ENCODE assay signal across 1 cellular context in genomic region chr9:70418822-70419545, GRCh38.
TF ChIP-seq lines count a peak whose summit lies in the region.

No MANE protein-coding gene starts in this region.

TF ChIP-seq in HepG2, 621 proteins besides CTCF, POLR2A, EP300 and RAD21 (continued from another document and continues in another):
- TF ChIP-seq, protein P1, sequence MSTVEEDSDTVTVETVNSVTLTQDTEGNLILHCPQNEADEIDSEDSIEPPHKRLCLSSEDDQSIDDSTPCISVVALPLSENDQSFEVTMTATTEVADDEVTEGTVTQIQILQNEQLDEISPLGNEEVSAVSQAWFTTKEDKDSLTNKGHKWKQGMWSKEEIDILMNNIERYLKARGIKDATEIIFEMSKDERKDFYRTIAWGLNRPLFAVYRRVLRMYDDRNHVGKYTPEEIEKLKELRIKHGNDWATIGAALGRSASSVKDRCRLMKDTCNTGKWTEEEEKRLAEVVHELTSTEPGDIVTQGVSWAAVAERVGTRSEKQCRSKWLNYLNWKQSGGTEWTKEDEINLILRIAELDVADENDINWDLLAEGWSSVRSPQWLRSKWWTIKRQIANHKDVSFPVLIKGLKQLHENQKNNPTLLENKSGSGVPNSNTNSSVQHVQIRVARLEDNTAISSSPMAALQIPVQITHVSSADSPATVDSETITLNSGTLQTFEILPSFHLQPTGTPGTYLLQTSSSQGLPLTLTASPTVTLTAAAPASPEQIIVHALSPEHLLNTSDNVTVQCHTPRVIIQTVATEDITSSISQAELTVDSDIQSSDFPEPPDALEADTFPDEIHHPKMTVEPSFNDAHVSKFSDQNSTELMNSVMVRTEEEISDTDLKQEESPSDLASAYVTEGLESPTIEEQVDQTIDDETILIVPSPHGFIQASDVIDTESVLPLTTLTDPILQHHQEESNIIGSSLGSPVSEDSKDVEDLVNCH (CRISPR knock-in tag; IDR thresholded peaks at IDR 0.05): no peak
- TF ChIP-seq ZNF546 (CRISPR knock-in tag; conservative IDR thresholded peaks at IDR 0.05) (0 out of 2 replicates have a peak, but pooled peaks have one; percentile 48), NRL (CRISPR knock-in tag; IDR thresholded peaks at IDR 0.05; ENCODE audit: borderline replicate concordance) (no peak), PBX3 (CRISPR knock-in tag; IDR thresholded peaks at IDR 0.05; ENCODE audit: borderline replicate concordance) (no peak), WIZ (CRISPR knock-in tag; IDR thresholded peaks at IDR 0.05) (no peak; the same call in 1 of the 2 replicates), ZNF589 (CRISPR knock-in tag; conservative IDR thresholded peaks at IDR 0.05) (no peak), SMAD3 (CRISPR knock-in tag; IDR thresholded peaks at IDR 0.05) (no peak), CAMTA2 (CRISPR knock-in tag; IDR thresholded peaks at IDR 0.05; ENCODE audit: borderline replicate concordance) (no peak), ZNF335 (CRISPR knock-in tag; IDR thresholded peaks at IDR 0.05) (no peak), FIP1L1 (IDR thresholded peaks at IDR 0.05; ENCODE audit: borderline replicate concordance, insufficient read depth, low read depth, low read length) (no peak), ZNF800 (CRISPR knock-in tag; IDR thresholded peaks at IDR 0.05) (no peak), ZSCAN29 (CRISPR knock-in tag; conservative IDR thresholded peaks at IDR 0.05) (no peak), LCORL (IDR thresholded peaks at IDR 0.05) (no peak), LCORL (CRISPR knock-in tag; IDR thresholded peaks at IDR 0.05) (peak; percentile 54; the same call in 1 of the 2 replicates), SNAPC5 (CRISPR knock-in tag; IDR thresholded peaks at IDR 0.05; ENCODE audit: borderline replicate concordance) (0 out of 2 replicates have a peak, but pooled peaks have one; percentile 29), ZNF816 (CRISPR knock-in tag; IDR thresholded peaks at IDR 0.05; ENCODE audit: borderline replicate concordance) (no peak), ZMAT5 (CRISPR knock-in tag; IDR thresholded peaks at IDR 0.05; ENCODE audit: borderline replicate concordance, low read depth) (no peak), ZNF383 (CRISPR knock-in tag; IDR thresholded peaks at IDR 0.05; ENCODE audit: borderline replicate concordance) (no peak), DZIP1 (CRISPR knock-in tag; IDR thresholded peaks at IDR 0.05) (no peak), CHD4 (IDR thresholded peaks at IDR 0.05; ENCODE audit: borderline replicate concordance, low read length) (no peak), ZNF879 (CRISPR knock-in tag; IDR thresholded peaks at IDR 0.05) (no peak), MLLT10 (CRISPR knock-in tag; IDR thresholded peaks at IDR 0.05) (no peak), MED1 (CRISPR knock-in tag; IDR thresholded peaks at IDR 0.05) (peak; percentile 65), ZNF326 (CRISPR knock-in tag; IDR thresholded peaks at IDR 0.05; ENCODE audit: borderline replicate concordance) (no peak), MED8 (CRISPR knock-in tag; IDR thresholded peaks at IDR 0.05; ENCODE audit: insufficient replicate concordance) (no peak), KDM2A (CRISPR knock-in tag; IDR thresholded peaks at IDR 0.05; ENCODE audit: borderline replicate concordance, low read depth) (no peak), GFI1 (CRISPR knock-in tag; IDR thresholded peaks at IDR 0.05; ENCODE audit: borderline replicate concordance) (no peak), ZNF343 (CRISPR knock-in tag; IDR thresholded peaks at IDR 0.05) (no peak), CEBPG (CRISPR knock-in tag; IDR thresholded peaks at IDR 0.05) (no peak), ZNF331 (CRISPR knock-in tag; IDR thresholded peaks at IDR 0.05) (no peak), ZNF782 (CRISPR knock-in tag; IDR thresholded peaks at IDR 0.05; ENCODE audit: borderline replicate concordance) (no peak), NR3C1 (CRISPR knock-in tag; IDR thresholded peaks at IDR 0.05) (no peak), MIER2 (CRISPR knock-in tag; IDR thresholded peaks at IDR 0.05) (no peak), ZNF773 (CRISPR knock-in tag; IDR thresholded peaks at IDR 0.05; ENCODE audit: borderline replicate concordance) (peak; percentile 21; the same call in 1 of the 2 replicates), GATA4 (IDR thresholded peaks at IDR 0.05; ENCODE audit: borderline replicate concordance, low read depth) (no peak), ZNF616 (CRISPR knock-in tag; IDR thresholded peaks at IDR 0.05; ENCODE audit: low read depth) (no peak), IKZF4 (CRISPR knock-in tag; IDR thresholded peaks at IDR 0.05; ENCODE audit: borderline replicate concordance, low read depth, not compliant biosample characterization) (no peak), BORCS8-MEF2B (CRISPR knock-in tag; IDR thresholded peaks at IDR 0.05) (no peak; the same call in 1 of the 2 replicates), ZNF672 (CRISPR knock-in tag; IDR thresholded peaks at IDR 0.05) (no peak), HNRNPLL (IDR thresholded peaks at IDR 0.05; ENCODE audit: low read depth, low read length, poor library complexity, severe bottlenecking) (peak; percentile 93)
- TF ChIP-seq, protein P2, sequence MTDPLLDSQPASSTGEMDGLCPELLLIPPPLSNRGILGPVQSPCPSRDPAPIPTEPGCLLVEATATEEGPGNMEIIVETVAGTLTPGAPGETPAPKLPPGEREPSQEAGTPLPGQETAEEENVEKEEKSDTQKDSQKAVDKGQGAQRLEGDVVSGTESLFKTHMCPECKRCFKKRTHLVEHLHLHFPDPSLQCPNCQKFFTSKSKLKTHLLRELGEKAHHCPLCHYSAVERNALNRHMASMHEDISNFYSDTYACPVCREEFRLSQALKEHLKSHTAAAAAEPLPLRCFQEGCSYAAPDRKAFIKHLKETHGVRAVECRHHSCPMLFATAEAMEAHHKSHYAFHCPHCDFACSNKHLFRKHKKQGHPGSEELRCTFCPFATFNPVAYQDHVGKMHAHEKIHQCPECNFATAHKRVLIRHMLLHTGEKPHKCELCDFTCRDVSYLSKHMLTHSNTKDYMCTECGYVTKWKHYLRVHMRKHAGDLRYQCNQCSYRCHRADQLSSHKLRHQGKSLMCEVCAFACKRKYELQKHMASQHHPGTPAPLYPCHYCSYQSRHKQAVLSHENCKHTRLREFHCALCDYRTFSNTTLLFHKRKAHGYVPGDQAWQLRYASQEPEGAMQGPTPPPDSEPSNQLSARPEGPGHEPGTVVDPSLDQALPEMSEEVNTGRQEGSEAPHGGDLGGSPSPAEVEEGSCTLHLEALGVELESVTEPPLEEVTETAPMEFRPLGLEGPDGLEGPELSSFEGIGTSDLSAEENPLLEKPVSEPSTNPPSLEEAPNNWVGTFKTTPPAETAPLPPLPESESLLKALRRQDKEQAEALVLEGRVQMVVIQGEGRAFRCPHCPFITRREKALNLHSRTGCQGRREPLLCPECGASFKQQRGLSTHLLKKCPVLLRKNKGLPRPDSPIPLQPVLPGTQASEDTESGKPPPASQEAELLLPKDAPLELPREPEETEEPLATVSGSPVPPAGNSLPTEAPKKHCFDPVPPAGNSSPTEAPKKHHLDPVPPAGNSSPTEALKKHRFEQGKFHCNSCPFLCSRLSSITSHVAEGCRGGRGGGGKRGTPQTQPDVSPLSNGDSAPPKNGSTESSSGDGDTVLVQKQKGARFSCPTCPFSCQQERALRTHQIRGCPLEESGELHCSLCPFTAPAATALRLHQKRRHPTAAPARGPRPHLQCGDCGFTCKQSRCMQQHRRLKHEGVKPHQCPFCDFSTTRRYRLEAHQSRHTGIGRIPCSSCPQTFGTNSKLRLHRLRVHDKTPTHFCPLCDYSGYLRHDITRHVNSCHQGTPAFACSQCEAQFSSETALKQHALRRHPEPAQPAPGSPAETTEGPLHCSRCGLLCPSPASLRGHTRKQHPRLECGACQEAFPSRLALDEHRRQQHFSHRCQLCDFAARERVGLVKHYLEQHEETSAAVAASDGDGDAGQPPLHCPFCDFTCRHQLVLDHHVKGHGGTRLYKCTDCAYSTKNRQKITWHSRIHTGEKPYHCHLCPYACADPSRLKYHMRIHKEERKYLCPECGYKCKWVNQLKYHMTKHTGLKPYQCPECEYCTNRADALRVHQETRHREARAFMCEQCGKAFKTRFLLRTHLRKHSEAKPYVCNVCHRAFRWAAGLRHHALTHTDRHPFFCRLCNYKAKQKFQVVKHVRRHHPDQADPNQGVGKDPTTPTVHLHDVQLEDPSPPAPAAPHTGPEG (CRISPR knock-in tag; IDR thresholded peaks at IDR 0.05): peak; percentile 68
- TF ChIP-seq, protein P3, sequence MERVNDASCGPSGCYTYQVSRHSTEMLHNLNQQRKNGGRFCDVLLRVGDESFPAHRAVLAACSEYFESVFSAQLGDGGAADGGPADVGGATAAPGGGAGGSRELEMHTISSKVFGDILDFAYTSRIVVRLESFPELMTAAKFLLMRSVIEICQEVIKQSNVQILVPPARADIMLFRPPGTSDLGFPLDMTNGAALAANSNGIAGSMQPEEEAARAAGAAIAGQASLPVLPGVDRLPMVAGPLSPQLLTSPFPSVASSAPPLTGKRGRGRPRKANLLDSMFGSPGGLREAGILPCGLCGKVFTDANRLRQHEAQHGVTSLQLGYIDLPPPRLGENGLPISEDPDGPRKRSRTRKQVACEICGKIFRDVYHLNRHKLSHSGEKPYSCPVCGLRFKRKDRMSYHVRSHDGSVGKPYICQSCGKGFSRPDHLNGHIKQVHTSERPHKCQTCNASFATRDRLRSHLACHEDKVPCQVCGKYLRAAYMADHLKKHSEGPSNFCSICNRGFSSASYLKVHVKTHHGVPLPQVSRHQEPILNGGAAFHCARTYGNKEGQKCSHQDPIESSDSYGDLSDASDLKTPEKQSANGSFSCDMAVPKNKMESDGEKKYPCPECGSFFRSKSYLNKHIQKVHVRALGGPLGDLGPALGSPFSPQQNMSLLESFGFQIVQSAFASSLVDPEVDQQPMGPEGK (CRISPR knock-in tag; IDR thresholded peaks at IDR 0.05): peak; percentile 89
- TF ChIP-seq, protein P4, sequence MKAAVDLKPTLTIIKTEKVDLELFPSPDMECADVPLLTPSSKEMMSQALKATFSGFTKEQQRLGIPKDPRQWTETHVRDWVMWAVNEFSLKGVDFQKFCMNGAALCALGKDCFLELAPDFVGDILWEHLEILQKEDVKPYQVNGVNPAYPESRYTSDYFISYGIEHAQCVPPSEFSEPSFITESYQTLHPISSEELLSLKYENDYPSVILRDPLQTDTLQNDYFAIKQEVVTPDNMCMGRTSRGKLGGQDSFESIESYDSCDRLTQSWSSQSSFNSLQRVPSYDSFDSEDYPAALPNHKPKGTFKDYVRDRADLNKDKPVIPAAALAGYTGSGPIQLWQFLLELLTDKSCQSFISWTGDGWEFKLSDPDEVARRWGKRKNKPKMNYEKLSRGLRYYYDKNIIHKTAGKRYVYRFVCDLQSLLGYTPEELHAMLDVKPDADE (CRISPR knock-in tag; IDR thresholded peaks at IDR 0.05): no peak
- TF ChIP-seq, protein P5, sequence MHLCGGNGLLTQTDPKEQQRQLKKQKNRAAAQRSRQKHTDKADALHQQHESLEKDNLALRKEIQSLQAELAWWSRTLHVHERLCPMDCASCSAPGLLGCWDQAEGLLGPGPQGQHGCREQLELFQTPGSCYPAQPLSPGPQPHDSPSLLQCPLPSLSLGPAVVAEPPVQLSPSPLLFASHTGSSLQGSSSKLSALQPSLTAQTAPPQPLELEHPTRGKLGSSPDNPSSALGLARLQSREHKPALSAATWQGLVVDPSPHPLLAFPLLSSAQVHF (CRISPR knock-in tag; IDR thresholded peaks at IDR 0.05): 0 out of 2 replicates have a peak, but pooled peaks have one; percentile 54
